ENCODE assay signal across 8 cellular contexts in the genomic region with DNA sequence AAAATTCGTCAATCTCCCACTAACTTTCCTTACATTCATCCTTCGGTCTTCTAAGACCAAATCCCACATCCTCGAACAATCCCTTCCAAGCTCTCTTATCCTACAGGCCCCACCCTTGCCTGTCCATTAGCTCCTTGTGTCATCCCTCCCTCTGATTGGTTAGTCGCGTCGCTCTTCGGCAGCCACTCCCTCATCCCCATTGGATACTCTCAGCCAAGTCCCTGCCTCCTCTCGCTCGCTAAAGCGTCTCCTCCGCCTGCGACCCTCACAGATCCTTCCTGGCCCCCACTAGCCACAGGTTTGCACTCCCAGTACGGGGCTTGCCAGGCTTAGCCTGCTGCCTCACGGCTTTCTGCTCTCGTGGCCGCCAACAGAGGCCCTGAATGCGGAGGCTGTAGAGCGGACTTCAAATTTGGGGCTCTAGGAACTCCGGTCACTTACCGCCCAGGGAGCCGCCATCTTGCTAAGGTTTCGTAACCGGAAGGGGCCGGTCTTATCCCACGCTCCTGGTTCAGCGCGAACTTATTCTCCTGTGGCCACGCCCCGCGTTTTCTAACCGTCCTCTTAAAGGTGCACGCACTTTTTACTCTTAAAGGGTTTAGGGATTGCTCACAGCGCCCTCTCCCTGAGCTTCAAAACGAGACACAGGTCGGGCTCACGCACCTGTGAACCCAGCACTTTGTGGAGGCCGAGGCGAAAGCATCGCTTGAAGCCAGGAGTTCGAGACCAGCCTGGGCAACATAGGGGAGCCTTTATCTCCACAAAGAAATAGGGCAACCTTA. TPM values are rescaled to one million over a fixed set of nuclear protein-coding genes. Genes with fewer than 3 reads are reported as not detected.
A peak's percentile ranks its signal among the peaks of the same experiment; 100 is the strongest.
DNase-seq lines count a peak whose midpoint lies in the region; ATAC-seq, FAIRE-seq and TF ChIP-seq lines count a peak whose summit lies in the region.

A gene (minus strand): TSS at position 472 of the 782 bp plus-strand sequence. CDS start 13 bp downstream, at position 459.

- no peak within 1 kb of the TSS for H3K4me3 Mint-ChIP-seq in WTC11

- H3K27me3 Mint-ChIP-seq in WTC11 (ENCODE audit: low read depth): peaks cover 17% of the 10 kb centered on the region; the same call in 1 of the 2 replicates

- CTCF ChIA-PET in WTC11 (lab: Charles Lee): interaction anchor here (0.6 to 3.7 kb wide), 34 partner anchors 8 to 805 kb away, joined by 3 to 73 read pairs (median 5); a partner anchor contains a TSS

- peak; percentile 86 for FAIRE-seq in islet of Langerhans (lab: Jason Lieb, UNC)

- peaks cover 9% of the 10 kb centered on the region; the same call in 1 of the 2 replicates for H3K36me3 Mint-ChIP-seq in WTC11

- peak; percentile 77 for TF ChIP-seq POLR2A in GM18951 (IDR thresholded peaks at IDR 0.05; ENCODE audit: extremely low read depth, insufficient read depth, insufficient read length)

- no peaks in the 10 kb centered on the region for H3K9me3 Mint-ChIP-seq in WTC11

- peak within 1 kb of the TSS; percentile 100 for H3K4me3 ChIP-seq in AG10803 (ENCODE audit: low read length)

- in situ Hi-C loops in GM18951 (cut with MboI; ENCODE audit: low sequenced_read_pairs, unreplicated experiment): no loop called here

- POLR2A ChIA-PET in WTC11 (lab: Charles Lee): interaction anchor here (0.5 to 1.6 kb wide), 14 partner anchors 8 to 1509 kb away, joined by 3 to 31 read pairs (median 4); a partner anchor contains a TSS

- ATAC-seq in HG03196 (IDR thresholded peaks at IDR 0.05; ENCODE audit: unreplicated experiment) (peak; percentile 85), WTC11 (peak; percentile 98)

- TF ChIP-seq CTCF in AG10803 (conservative IDR thresholded peaks at IDR 0.05; ENCODE audit: low read length) (peak; percentile 32), WTC11 (IDR thresholded peaks at IDR 0.05) (no peak)

- DNase-seq in AG10803 (ENCODE audit: low read depth): peak; percentile 97
- DNase-seq in NCI-H226: peak; percentile 96
- peak; percentile 97 for DNase-seq in WTC11 (ENCODE audit: low spot score)
- DNase-seq in cerebellar cortex (ENCODE audit: low spot score): peak; percentile 100
- DNase-seq in stimulated activated CD4-positive, alpha-beta T cell treated with anti-CD3 and anti-CD28 coated beads, Interleukin-12 subunit alpha, Interleukin-12 subunit beta, amount 100 ng/mL, for 4 hours: peak; percentile 92

- H3K27ac Mint-ChIP-seq in WTC11: no peak within 1 kb of the TSS

- peaks cover 13% of the 10 kb centered on the region for H3K4me1 Mint-ChIP-seq in WTC11

TF ChIP-seq in WTC11, 78 proteins besides CTCF, POLR2A, EP300 and RAD21 (continues in another document):
- TF ChIP-seq TP53 (CRISPR knock-in tag; IDR thresholded peaks at IDR 0.05) (no peak), MXD4 (CRISPR knock-in tag; IDR thresholded peaks at IDR 0.05; ENCODE audit: borderline replicate concordance) (no peak), OVOL2 (CRISPR knock-in tag; IDR thresholded peaks at IDR 0.05; ENCODE audit: borderline replicate concordance) (no peak), ETV6 (CRISPR knock-in tag; IDR thresholded peaks at IDR 0.05) (peak; percentile 58; the same call in 1 of the 2 replicates), FOXK1 (CRISPR knock-in tag; IDR thresholded peaks at IDR 0.05) (peak; percentile 35; the same call in 1 of the 2 replicates), RELA (CRISPR knock-in tag; IDR thresholded peaks at IDR 0.05; ENCODE audit: borderline replicate concordance) (no peak), ELF4 (CRISPR knock-in tag; IDR thresholded peaks at IDR 0.05; ENCODE audit: low read depth) (no peak), KAT7 (CRISPR knock-in tag; IDR thresholded peaks at IDR 0.05; ENCODE audit: borderline replicate concordance) (no peak), ZNF263 (CRISPR knock-in tag; IDR thresholded peaks at IDR 0.05; ENCODE audit: low read depth) (no peak), GABPB1 (CRISPR knock-in tag; IDR thresholded peaks at IDR 0.05) (peak; percentile 66; the same call in 1 of the 2 replicates), IRF2 (CRISPR knock-in tag; IDR thresholded peaks at IDR 0.05; ENCODE audit: borderline replicate concordance, low read depth) (no peak), ZNF423 (CRISPR knock-in tag; IDR thresholded peaks at IDR 0.05) (no peak), ZNF232 (CRISPR knock-in tag; IDR thresholded peaks at IDR 0.05) (0 out of 2 replicates have a peak, but pooled peaks have one; percentile 50)
- TF ChIP-seq, protein P1, sequence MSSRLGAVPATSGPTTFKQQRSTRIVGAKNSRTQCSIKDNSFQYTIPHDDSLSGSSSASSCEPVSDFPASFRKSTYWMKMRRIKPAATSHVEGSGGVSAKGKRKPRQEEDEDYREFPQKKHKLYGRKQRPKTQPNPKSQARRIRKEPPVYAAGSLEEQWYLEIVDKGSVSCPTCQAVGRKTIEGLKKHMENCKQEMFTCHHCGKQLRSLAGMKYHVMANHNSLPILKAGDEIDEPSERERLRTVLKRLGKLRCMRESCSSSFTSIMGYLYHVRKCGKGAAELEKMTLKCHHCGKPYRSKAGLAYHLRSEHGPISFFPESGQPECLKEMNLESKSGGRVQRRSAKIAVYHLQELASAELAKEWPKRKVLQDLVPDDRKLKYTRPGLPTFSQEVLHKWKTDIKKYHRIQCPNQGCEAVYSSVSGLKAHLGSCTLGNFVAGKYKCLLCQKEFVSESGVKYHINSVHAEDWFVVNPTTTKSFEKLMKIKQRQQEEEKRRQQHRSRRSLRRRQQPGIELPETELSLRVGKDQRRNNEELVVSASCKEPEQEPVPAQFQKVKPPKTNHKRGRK (CRISPR knock-in tag; IDR thresholded peaks at IDR 0.05; ENCODE audit: borderline replicate concordance): no peak
- TF ChIP-seq, protein P2, sequence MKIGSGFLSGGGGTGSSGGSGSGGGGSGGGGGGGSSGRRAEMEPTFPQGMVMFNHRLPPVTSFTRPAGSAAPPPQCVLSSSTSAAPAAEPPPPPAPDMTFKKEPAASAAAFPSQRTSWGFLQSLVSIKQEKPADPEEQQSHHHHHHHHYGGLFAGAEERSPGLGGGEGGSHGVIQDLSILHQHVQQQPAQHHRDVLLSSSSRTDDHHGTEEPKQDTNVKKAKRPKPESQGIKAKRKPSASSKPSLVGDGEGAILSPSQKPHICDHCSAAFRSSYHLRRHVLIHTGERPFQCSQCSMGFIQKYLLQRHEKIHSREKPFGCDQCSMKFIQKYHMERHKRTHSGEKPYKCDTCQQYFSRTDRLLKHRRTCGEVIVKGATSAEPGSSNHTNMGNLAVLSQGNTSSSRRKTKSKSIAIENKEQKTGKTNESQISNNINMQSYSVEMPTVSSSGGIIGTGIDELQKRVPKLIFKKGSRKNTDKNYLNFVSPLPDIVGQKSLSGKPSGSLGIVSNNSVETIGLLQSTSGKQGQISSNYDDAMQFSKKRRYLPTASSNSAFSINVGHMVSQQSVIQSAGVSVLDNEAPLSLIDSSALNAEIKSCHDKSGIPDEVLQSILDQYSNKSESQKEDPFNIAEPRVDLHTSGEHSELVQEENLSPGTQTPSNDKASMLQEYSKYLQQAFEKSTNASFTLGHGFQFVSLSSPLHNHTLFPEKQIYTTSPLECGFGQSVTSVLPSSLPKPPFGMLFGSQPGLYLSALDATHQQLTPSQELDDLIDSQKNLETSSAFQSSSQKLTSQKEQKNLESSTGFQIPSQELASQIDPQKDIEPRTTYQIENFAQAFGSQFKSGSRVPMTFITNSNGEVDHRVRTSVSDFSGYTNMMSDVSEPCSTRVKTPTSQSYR (CRISPR knock-in tag; IDR thresholded peaks at IDR 0.05): no peak
- TF ChIP-seq, protein P3, sequence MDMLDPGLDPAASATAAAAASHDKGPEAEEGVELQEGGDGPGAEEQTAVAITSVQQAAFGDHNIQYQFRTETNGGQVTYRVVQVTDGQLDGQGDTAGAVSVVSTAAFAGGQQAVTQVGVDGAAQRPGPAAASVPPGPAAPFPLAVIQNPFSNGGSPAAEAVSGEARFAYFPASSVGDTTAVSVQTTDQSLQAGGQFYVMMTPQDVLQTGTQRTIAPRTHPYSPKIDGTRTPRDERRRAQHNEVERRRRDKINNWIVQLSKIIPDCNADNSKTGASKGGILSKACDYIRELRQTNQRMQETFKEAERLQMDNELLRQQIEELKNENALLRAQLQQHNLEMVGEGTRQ (CRISPR knock-in tag; IDR thresholded peaks at IDR 0.05): no peak
- TF ChIP-seq, protein P4, sequence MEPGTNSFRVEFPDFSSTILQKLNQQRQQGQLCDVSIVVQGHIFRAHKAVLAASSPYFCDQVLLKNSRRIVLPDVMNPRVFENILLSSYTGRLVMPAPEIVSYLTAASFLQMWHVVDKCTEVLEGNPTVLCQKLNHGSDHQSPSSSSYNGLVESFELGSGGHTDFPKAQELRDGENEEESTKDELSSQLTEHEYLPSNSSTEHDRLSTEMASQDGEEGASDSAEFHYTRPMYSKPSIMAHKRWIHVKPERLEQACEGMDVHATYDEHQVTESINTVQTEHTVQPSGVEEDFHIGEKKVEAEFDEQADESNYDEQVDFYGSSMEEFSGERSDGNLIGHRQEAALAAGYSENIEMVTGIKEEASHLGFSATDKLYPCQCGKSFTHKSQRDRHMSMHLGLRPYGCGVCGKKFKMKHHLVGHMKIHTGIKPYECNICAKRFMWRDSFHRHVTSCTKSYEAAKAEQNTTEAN (CRISPR knock-in tag; IDR thresholded peaks at IDR 0.05): no peak
- TF ChIP-seq, protein P5, sequence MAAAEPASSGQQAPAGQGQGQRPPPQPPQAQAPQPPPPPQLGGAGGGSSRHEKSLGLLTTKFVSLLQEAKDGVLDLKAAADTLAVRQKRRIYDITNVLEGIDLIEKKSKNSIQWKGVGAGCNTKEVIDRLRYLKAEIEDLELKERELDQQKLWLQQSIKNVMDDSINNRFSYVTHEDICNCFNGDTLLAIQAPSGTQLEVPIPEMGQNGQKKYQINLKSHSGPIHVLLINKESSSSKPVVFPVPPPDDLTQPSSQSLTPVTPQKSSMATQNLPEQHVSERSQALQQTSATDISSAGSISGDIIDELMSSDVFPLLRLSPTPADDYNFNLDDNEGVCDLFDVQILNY (CRISPR knock-in tag; IDR thresholded peaks at IDR 0.05): no peak
- TF ChIP-seq, protein P6, sequence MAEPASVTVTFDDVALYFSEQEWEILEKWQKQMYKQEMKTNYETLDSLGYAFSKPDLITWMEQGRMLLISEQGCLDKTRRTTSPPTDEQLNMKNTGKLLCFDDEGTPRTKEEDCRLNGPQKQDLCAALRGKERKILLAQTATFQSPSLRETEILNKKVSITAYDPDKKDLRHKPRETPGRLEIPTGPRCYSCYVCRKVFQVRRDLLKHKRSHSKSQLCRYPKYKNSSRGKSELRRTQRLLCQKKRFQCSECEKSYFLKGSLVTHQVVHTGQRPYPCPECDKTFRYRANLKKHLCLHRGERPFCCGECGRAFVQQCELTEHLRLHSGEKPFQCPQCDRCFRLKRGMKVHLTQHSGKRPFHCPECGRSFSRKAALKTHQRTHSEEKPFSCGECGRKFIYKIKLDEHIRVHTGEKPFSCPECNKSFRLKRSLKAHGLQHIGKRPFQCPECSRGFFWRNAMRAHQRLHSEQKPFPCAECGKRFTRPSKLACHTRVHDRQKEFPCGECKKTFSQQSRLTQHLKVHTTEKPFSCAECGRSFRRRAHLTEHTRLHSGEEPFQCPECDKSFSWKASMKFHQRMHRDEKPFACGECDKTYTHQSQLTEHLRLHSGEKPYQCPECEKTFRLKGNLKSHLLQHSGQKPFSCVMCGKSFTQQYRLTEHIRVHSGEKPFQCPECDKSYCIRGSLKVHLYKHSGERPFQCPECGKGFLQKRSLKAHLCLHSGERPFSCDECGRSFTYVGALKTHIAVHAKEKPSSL (CRISPR knock-in tag; conservative IDR thresholded peaks at IDR 0.05): no peak

RNA-seq across cellular contexts. Expression of the gene that starts here (rescaled TPM):
- 77.6 to 85.6 TPM (median 82.6 TPM) in 3 replicates for total RNA-seq in WTC11 (2021)

Comparison
In these comparisons a context has a peak if more than half of its experiments do, and no peak if none do; other contexts are left out.
1. Peak in every context shown above with its lines: DNase-seq, ATAC-seq and H3K4me3 ChIP-seq.